In the genomic region with DNA sequence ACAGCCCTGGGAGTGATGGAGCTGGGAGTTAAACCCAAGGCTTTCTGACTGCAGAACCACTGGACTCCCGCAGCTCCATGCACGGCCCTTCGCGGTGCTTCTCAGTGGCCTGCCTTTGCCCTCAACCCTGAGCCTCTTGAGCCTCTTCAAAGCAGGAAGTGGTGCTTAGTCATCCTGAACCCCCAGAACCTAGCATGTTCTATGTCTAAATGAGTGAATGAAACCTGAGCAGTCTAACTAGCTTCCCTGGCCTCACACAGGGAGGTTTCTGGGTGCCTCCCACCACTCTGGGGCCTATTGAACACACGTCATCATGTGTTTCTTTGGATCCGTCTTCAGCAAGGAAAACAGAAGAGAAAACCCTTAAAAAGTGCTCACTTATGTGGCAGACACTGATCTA, we compare ENCODE assay signal across 8 cellular contexts.
A peak's percentile ranks its signal among the peaks of the same experiment; 100 is the strongest.
DNase-seq lines count a peak whose midpoint lies in the region; ATAC-seq and TF ChIP-seq lines count a peak whose summit lies in the region.

No MANE protein-coding gene starts in this region.

- no peaks in the 10 kb centered on the region for H3K36me3 ChIP-seq in effector memory CD4-positive, alpha-beta T cell (ENCODE audit: control insufficient read depth, insufficient read depth, low read length)

- no peak overlapping the region for H3K4me3 ChIP-seq in GM12864 (ENCODE audit: low read depth, low read length)
- no peak overlapping the region for H3K4me3 ChIP-seq in effector memory CD4-positive, alpha-beta T cell (ENCODE audit: insufficient read depth, low read depth, low read length, poor library complexity, severe bottlenecking)

- peaks cover 16% of the 10 kb centered on the region for H3K4me1 Mint-ChIP-seq in activated CD4-positive, alpha-beta memory T cell treated with anti-CD3 and anti-CD28 coated beads for 36 hours (ENCODE audit: low read depth)

- no peaks in the 10 kb centered on the region for H3K27me3 ChIP-seq in effector memory CD4-positive, alpha-beta T cell (replicated peaks; ENCODE audit: control insufficient read depth, insufficient read depth, low read length, poor library complexity, severe bottlenecking)

- H3K27me3 Mint-ChIP-seq in activated CD4-positive, alpha-beta memory T cell treated with anti-CD3 and anti-CD28 coated beads for 36 hours = no peaks in the 10 kb centered on the region

- H3K4me1 ChIP-seq in effector memory CD4-positive, alpha-beta T cell (ENCODE audit: control insufficient read depth, insufficient read depth, low read length, poor library complexity, severe bottlenecking) = no peaks in the 10 kb centered on the region

- no peak for TF ChIP-seq CTCF in GM12864 (IDR thresholded peaks at IDR 0.05; ENCODE audit: low read depth, low read length, missing control alignments)

- intact Hi-C loops in activated CD4-positive, alpha-beta memory T cell treated with anti-CD3 and anti-CD28 coated beads for 36 hours (cut with micrococcal nuclease) = loop anchor here (1.0 kb wide), 2 partner anchors 10 to 14 kb away; no protein-coding TSS in a partner anchor

- POLR2A ChIA-PET in activated CD4-positive, alpha-beta memory T cell treated with anti-CD3 and anti-CD28 coated beads for 36 hours (lab: Charles Lee) = interaction anchor here (1.1 kb wide), 1 partner anchor 13 kb away, joined by 3 read pairs; no protein-coding TSS in a partner anchor

- no peak overlapping the region for H3K4me3 Mint-ChIP-seq in activated CD4-positive, alpha-beta memory T cell treated with anti-CD3 and anti-CD28 coated beads for 36 hours

- CTCF ChIA-PET in activated CD4-positive, alpha-beta memory T cell treated with anti-CD3 and anti-CD28 coated beads for 36 hours (lab: Charles Lee) = interaction anchor here (0.7 to 1.1 kb wide), 2 partner anchors 32 to 51 kb away, joined by 3 read pairs; no protein-coding TSS in a partner anchor

- no peak overlapping the region for H3K27ac ChIP-seq in effector memory CD4-positive, alpha-beta T cell (ENCODE audit: insufficient read depth, low read length, poor library complexity, severe bottlenecking)

- DNase-seq in GM12864 (ENCODE audit: low read depth) = peak; percentile 81
- DNase-seq in GM19240 (ENCODE audit: insufficient read length, low spot score) = peak; percentile 76
- peak; percentile 72 for DNase-seq in activated CD4-positive, alpha-beta memory T cell treated with anti-CD3 and anti-CD28 coated beads for 36 hours
- DNase-seq in GF-D8 (lab: John Stamatoyannopoulos, UW) = no peak
- DNase-seq in medulla oblongata (ENCODE audit: extremely low spot score) = no peak
- DNase-seq in effector memory CD4-positive, alpha-beta T cell = no peak
- DNase-seq in NCI-H2029 treated with DMSO at 0.1 percent for 48 hours (lab: John Stamatoyannopoulos, UW) = no peak

- ATAC-seq in HG03025 (IDR thresholded peaks at IDR 0.05; ENCODE audit: low FRiP score, unreplicated experiment) = peak; percentile 95

- no peaks in the 10 kb centered on the region for H3K36me3 Mint-ChIP-seq in activated CD4-positive, alpha-beta memory T cell treated with anti-CD3 and anti-CD28 coated beads for 36 hours

- no peaks in the 10 kb centered on the region for H3K9me3 Mint-ChIP-seq in activated CD4-positive, alpha-beta memory T cell treated with anti-CD3 and anti-CD28 coated beads for 36 hours

- peak overlapping the region; percentile 71 for H3K27ac Mint-ChIP-seq in activated CD4-positive, alpha-beta memory T cell treated with anti-CD3 and anti-CD28 coated beads for 36 hours

- no peaks in the 10 kb centered on the region for H3K9me3 ChIP-seq in effector memory CD4-positive, alpha-beta T cell (ENCODE audit: control insufficient read depth, low read length)

Comparison
In these comparisons a context has a peak if more than half of its experiments do, and no peak if none do; other contexts are left out.
1. DNase-seq: peak in GM12864 (single experiment), GM19240 (single experiment) and activated CD4-positive, alpha-beta memory T cell treated with anti-CD3 and anti-CD28 coated beads for 36 hours (single experiment); none in GF-D8 (single experiment), medulla oblongata (single experiment), effector memory CD4-positive, alpha-beta T cell (0 of 3) and NCI-H2029 treated with DMSO at 0.1 percent for 48 hours (single experiment).